8 cellular contexts compared by ENCODE assay signal in genomic region chr1:35808376-35809155, GRCh38. TPM values are rescaled to one million over a fixed set of nuclear protein-coding genes. Genes with fewer than 3 reads are reported as not detected.
DNase-seq lines count a peak whose midpoint lies in the region; ATAC-seq and TF ChIP-seq lines count a peak whose summit lies in the region.

No MANE protein-coding gene starts in this region.

- H3K27ac ChIP-seq in VCaP (peak overlapping the region; percentile 92), dorsolateral prefrontal cortex (peak overlapping the region in 57 of 59 donors; percentile 18 to 97 (median 86)), left lung (peak overlapping the region; percentile 93 to 98)

- H3K36me3 ChIP-seq in left lung: no peaks in the 10 kb centered on the region

- H3K27me3 ChIP-seq in dorsolateral prefrontal cortex (no peaks in the 10 kb centered on the region), left lung (no peaks in the 10 kb centered on the region)

- intact Hi-C loops in dorsolateral prefrontal cortex (cut with DNase I): no loop called here
- intact Hi-C loops in left lung (cut with DNase I): no loop called here

- no peaks in the 10 kb centered on the region for H3K9me3 ChIP-seq in left lung

- H3K4me1 ChIP-seq in left lung: peaks cover 18 to 81% of the 10 kb centered on the region in 2 donors

- DNase-seq in ELR (ENCODE audit: low read depth) (peak; percentile 36), dorsolateral prefrontal cortex (peak in 7 of 10 donors; percentile 15 to 58 (median 34)), left lung (peak; percentile 50 to 86)
- DNase-seq in stimulated activated CD4-positive, alpha-beta T cell treated with anti-CD3 and anti-CD28 coated beads, Interleukin-4, amount 100 ng/mL, for 24 hours: peak; percentile 17

- H3K4me3 ChIP-seq in dorsolateral prefrontal cortex (peak overlapping the region; percentile 49 to 97 (median 90)), left lung (peak overlapping the region; percentile 69 to 88)

- ATAC-seq in HG03442 (IDR thresholded peaks at IDR 0.05; ENCODE audit: unreplicated experiment) (peak; percentile 32), left lung (peak; percentile 63), HG02610 (IDR thresholded peaks at IDR 0.05; ENCODE audit: unreplicated experiment) (no peak), HG02588 (IDR thresholded peaks at IDR 0.05; ENCODE audit: unreplicated experiment) (no peak)

- TF ChIP-seq CTCF in VCaP (conservative IDR thresholded peaks at IDR 0.05): no peak
- TF ChIP-seq CTCF in dorsolateral prefrontal cortex (IDR thresholded peaks at IDR 0.05 in 54 of 56, conservative IDR thresholded peaks at IDR 0.05 in 2 of 56; ENCODE audit: low read depth in 1 of 56, partially characterized antibody in 56 of 56): no peak
- TF ChIP-seq CTCF in left lung (IDR thresholded peaks at IDR 0.05): no peak

RNA-seq across cellular contexts. Expression of gene AGO4, which starts 0.8 kb away (rescaled TPM):
- total RNA-seq in dorsolateral prefrontal cortex: 10 to 100 TPM; 11.9 to 30.3 (median 19.3) TPM
- 10 to 100 TPM; 16.9 to 23.6 TPM for total RNA-seq in left lung

RNA-seq across cellular contexts. Expression of gene CLSPN, which starts 38.8 kb away (rescaled TPM):
- total RNA-seq in dorsolateral prefrontal cortex: 1 to 10 TPM in 108 of 120 experiments, under 1 TPM in 12; 0.48 to 6.7 (median 2.4) TPM
- 10 to 100 TPM in 1 of 2 donors, 1 to 10 TPM in 1; 9.1 to 10.6 TPM for total RNA-seq in left lung

Comparison
In these comparisons a context has a peak if more than half of its experiments do, and no peak if none do; other contexts are left out.
1. DNase-seq: peak in every context shown above with its lines; median percentile 68 in left lung; 36 in ELR; 34 in dorsolateral prefrontal cortex; 17 in stimulated activated CD4-positive, alpha-beta T cell treated with anti-CD3 and anti-CD28 coated beads, Interleukin-4, amount 100 ng/mL, for 24 hours.
2. ATAC-seq: peak in HG03442 (single experiment) and left lung (single experiment); none in HG02610 (single experiment) and HG02588 (single experiment).
3. Peak in every context shown above with its lines, with median percentiles within 50 percentile points of each other: H3K27ac ChIP-seq.